Comparison of ENCODE assay signal across 1 cellular context in the genomic region with DNA sequence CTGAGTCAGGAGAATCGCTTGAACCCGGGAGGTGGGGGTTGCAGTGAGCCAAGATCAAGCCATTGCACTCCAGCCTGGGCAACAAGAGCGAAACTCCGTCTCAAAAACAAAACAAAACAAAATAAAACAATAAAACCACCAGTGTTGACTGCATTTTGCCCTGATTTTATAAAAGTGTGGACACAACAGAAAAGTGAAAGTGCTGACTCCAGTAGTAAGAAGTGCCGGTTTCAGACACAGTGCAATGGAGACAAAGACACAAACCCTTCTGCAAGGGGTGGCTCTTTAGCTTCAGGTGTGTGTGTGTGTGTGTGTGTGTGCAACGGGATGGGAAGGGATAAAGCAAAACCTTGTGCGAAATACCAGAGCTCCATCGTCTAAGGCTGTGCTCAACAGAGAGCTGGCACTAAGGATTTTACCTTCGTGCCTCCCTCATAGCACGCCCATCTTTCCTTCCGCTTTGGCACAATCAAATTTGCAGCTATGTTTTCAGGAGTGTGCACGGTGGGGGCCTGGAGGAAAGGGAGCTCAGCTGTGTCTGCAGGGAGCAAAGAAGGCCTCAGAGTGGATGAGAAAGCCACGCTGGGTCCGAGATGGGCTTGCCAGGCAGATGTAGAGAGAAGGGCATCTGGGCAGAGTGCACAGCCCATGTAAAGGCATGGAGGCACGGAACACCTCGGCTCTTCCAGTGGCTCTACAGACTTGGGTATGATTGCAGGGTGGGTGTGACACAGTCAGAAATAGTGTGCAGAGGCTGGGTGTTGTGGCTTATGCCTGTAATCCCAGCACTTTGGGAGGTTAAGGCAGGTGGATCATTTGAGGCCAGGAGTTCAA.
TF ChIP-seq lines count a peak whose summit lies in the region.

No MANE protein-coding gene starts in this region.

TF ChIP-seq in K562, 482 proteins besides CTCF, POLR2A, EP300 and RAD21:
- TF ChIP-seq ZNF316 (IDR thresholded peaks at IDR 0.05) (peak; percentile 62), MAFG (tag; conservative IDR thresholded peaks at IDR 0.05) (0 out of 2 replicates have a peak, but pooled peaks have one; percentile 38), HDAC1 (IDR thresholded peaks at IDR 0.05) (0 out of 4 replicates have a peak, but pooled peaks of 1 of the 2 experiments have one; percentile 53), C11orf30 (IDR thresholded peaks at IDR 0.05; ENCODE audit: low read depth) (peak; percentile 54; the same call in 1 of the 2 replicates), MAFK (IDR thresholded peaks at IDR 0.05; ENCODE audit: low read length) (peak; percentile 14; the same call in 1 of the 2 replicates), CBX8 (IDR thresholded peaks at IDR 0.05; ENCODE audit: borderline replicate concordance, extremely low read depth, low read depth, low read length, poor library complexity, severe bottlenecking) (no peak)
